ENCODE assay signal across 19 cellular contexts in genomic region chr4:170428929-170429328, GRCh38.
DNase-seq lines count a peak whose midpoint lies in the region; ATAC-seq, FAIRE-seq and TF ChIP-seq lines count a peak whose summit lies in the region.
"Had no signal": no experiment of that assay in that cellular context is flagged by ENCODE, and none has a peak within 500 bp of the region (broad histone marks: within the 10 kb centered on the region; RNA-seq: fewer than 3 reads in every experiment).

No MANE protein-coding gene starts in this region.

- H3K36me3 ChIP-seq in H7 (replicated peaks; ENCODE audit: control insufficient read depth, insufficient read depth, low read length) (no peaks in the 10 kb centered on the region), endodermal cell (ENCODE audit: control insufficient read depth, insufficient read depth, low read length) (no peaks in the 10 kb centered on the region), kidney (ENCODE audit: control insufficient read depth in 1 of 2, insufficient read depth in 2 of 2, low read length in 2 of 2) (no peaks in the 10 kb centered on the region)
- H3K36me3 ChIP-seq: BE2C had no signal

- H3K9ac ChIP-seq in endodermal cell (ENCODE audit: extremely low read depth, low read length, poor library complexity, severe bottlenecking) (no peak overlapping the region), kidney (ENCODE audit: low read length in 2 of 2) (no peak overlapping the region)
- H3K9ac ChIP-seq: GM23248 had no signal

- H3K9me3 Mint-ChIP-seq in endodermal cell, result peaks cover 10% of the 10 kb centered on the region

- no peaks in the 10 kb centered on the region for H3K27me3 Mint-ChIP-seq in endodermal cell (ENCODE audit: insufficient read depth)

- H3K4me1 ChIP-seq in endodermal cell (ENCODE audit: control insufficient read depth, insufficient read depth, low read length), result no peaks in the 10 kb centered on the region
- no peaks in the 10 kb centered on the region for H3K4me1 ChIP-seq in kidney (ENCODE audit: control insufficient read depth in 1 of 2, insufficient read depth in 1 of 2, low read depth in 1 of 2, low read length in 2 of 2)
- H3K4me1 ChIP-seq: A549, BE2C, Caco-2 had no signal

- H3K27ac ChIP-seq in endodermal cell (ENCODE audit: low read depth, low read length), result no peak overlapping the region
- no peak overlapping the region for H3K27ac ChIP-seq in kidney (ENCODE audit: low read depth in 2 of 2, low read length in 2 of 2)
- H3K27ac ChIP-seq: A549, GM23248 had no signal

- no peak overlapping the region for H3K4me3 Mint-ChIP-seq in endodermal cell
- H3K4me3 Mint-ChIP-seq: CD14-positive monocyte; CD8-positive, alpha-beta T cell; HFFc6 had no signal

- DNase-seq in H7 (peak; percentile 10), endodermal cell (peak; percentile 69), kidney (peak; percentile 25), GM20000 (ENCODE audit: low spot score) (no peak), 8988T (no peak), NOMO-1 treated with dmso at 0.1 percent for 144 hours (lab: John Stamatoyannopoulos, UW; ENCODE audit: unreplicated experiment) (no peak)
- DNase-seq: BE2C; Caco-2; CD8-positive, alpha-beta T cell; DND-41; GF-D8; GM23248; HCEC 1CT; HFFc6 had no signal

- FAIRE-seq in kidney (lab: Jason Lieb, UNC), result no peak
- FAIRE-seq: A549, HepG2, HTR-8/SVneo had no signal

- TF ChIP-seq CTCF in endodermal cell (conservative IDR thresholded peaks at IDR 0.05), result no peak
- TF ChIP-seq CTCF in kidney (IDR thresholded peaks at IDR 0.05; ENCODE audit: borderline replicate concordance, extremely low read depth, insufficient read depth), result no peak
- no peak for TF ChIP-seq CTCF in GM20000 (IDR thresholded peaks at IDR 0.05; ENCODE audit: extremely low read depth, missing control alignments)

- no peaks in the 10 kb centered on the region for H3K36me3 Mint-ChIP-seq in endodermal cell (ENCODE audit: low read depth)
- H3K36me3 Mint-ChIP-seq: CD14-positive monocyte; CD8-positive, alpha-beta T cell had no signal

- no peak overlapping the region for H3K27ac Mint-ChIP-seq in endodermal cell
- H3K27ac Mint-ChIP-seq: CD14-positive monocyte; CD8-positive, alpha-beta T cell; HFFc6 had no signal

- H3K9me3 ChIP-seq in endodermal cell (ENCODE audit: control insufficient read depth, low read length) (no peaks in the 10 kb centered on the region), kidney (ENCODE audit: control insufficient read depth in 1 of 2, low read length in 2 of 2) (no peaks in the 10 kb centered on the region)
- H3K9me3 ChIP-seq: A549, BE2C, Caco-2 had no signal

- peaks cover 3% of the 10 kb centered on the region for H3K4me1 Mint-ChIP-seq in endodermal cell
- H3K4me1 Mint-ChIP-seq: CD14-positive monocyte had no signal

- H3K4me3 ChIP-seq in H7 (ENCODE audit: insufficient read depth, low read depth, low read length) (no peak overlapping the region), endodermal cell (ENCODE audit: low read length) (no peak overlapping the region), kidney (ENCODE audit: low read length in 2 of 2) (no peak overlapping the region)
- H3K4me3 ChIP-seq: A549, GM23248 had no signal

- ATAC-seq in GM21825 (IDR thresholded peaks at IDR 0.05; ENCODE audit: unreplicated experiment), result no peak
- ATAC-seq: A549; CD8-positive, alpha-beta T cell; HepG2 had no signal

- H3K27me3 ChIP-seq in H7 (ENCODE audit: control insufficient read depth, insufficient read depth, low read length) (no peaks in the 10 kb centered on the region), endodermal cell (ENCODE audit: control insufficient read depth, insufficient read depth, low read length, poor library complexity, severe bottlenecking) (no peaks in the 10 kb centered on the region)
- H3K27me3 ChIP-seq: BE2C had no signal

- 73 to 83% methylated on average over 3 to 5 of the region's 5 CpGs for WGBS in endodermal cell (ENCODE audit: insufficient coverage in 1 of 2, insufficient read length in 1 of 2), 2 experiments

- intact Hi-C loops in kidney (cut with DNase I), result no loop called here

Comparison
In these comparisons a context has a peak if more than half of its experiments do, and no peak if none do; other contexts are left out.
1. DNase-seq: peak in H7 (single experiment), endodermal cell (single experiment) and kidney (single experiment); none in GM20000 (single experiment), 8988T (single experiment) and NOMO-1 treated with dmso at 0.1 percent for 144 hours (single experiment).